In the genomic region with DNA sequence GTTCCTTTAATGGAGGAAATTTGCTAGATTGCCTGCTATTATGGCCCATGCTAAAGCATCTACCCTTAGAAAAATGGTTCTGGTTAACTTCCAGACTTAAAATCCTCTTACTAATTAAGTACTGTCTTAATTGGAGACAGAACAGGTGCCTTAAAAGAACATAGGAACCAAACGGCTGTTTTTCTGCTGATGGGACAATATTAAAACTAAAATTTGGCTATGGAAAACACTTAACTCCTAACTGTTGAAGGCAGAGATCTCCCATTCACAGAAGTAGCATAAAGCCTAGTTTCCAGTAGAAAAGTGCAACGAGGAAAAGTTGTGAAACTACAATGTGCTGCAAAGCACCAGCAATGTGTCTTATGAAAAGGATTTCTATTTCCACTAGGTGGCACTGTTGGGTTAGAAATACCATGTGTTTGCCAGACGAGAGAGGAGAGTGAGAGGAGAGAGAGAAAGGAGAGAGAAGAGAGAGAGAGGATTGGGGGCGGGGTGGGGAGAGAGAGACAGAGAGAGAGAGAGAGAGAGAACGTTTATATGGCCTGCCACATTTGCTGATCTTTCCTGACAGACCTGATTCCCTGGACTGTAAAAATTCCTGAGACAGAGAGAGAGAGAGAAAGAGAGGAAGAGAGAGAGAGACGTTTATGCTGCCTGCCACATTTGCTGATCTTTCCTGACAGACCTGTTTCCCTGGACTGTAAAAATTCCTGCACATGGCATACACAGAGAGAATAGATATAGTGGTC, we compare ENCODE assay signal across 9 cellular contexts. TPM values are rescaled to one million over a fixed set of nuclear protein-coding genes. Genes with fewer than 3 reads are reported as not detected.
DNase-seq lines count a peak whose midpoint lies in the region; ATAC-seq and TF ChIP-seq lines count a peak whose summit lies in the region.
"Had no signal": no experiment of that assay in that cellular context is flagged by ENCODE, and none has a peak within 500 bp of the region (broad histone marks: within the 10 kb centered on the region; RNA-seq: fewer than 3 reads in every experiment).

No MANE protein-coding gene starts in this region.

- no peaks in the 10 kb centered on the region for H3K36me3 ChIP-seq in Panc1 (ENCODE audit: control insufficient read depth, insufficient read depth, low read length)

- H3K27me3 ChIP-seq in Panc1 (ENCODE audit: control insufficient read depth, insufficient read depth, low read length), result peaks cover 24% of the 10 kb centered on the region

- H3K27ac Mint-ChIP-seq in endothelial cell (ENCODE audit: unreplicated experiment), result no peak overlapping the region
- H3K27ac Mint-ChIP-seq: CD8-positive, alpha-beta memory T cell had no signal

- no peak overlapping the region for H3K4me3 Mint-ChIP-seq in endothelial cell (ENCODE audit: unreplicated experiment)
- H3K4me3 Mint-ChIP-seq: CD8-positive, alpha-beta memory T cell had no signal

- no TSS peak for BruUV-seq in Panc1 (replicated peaks; lab: Mats Ljungman, UMichigan)

- peaks cover 3% of the 10 kb centered on the region; the same call in 1 of the 2 replicates for H3K4me1 ChIP-seq in Panc1 (ENCODE audit: control insufficient read depth, insufficient read depth, low read length)

- DNase-seq in NCI-H2081 (lab: John Stamatoyannopoulos, UW) (peak; percentile 46 to 65), NCI-H2081 treated with DMSO at 0.1 percent for 48 hours (lab: John Stamatoyannopoulos, UW) (no peak), HT1080 (ENCODE audit: low read depth) (peak; percentile 46), Panc1 (ENCODE audit: low read depth, low spot score) (peak; percentile 25), endothelial cell (ENCODE audit: low spot score) (no peak), middle frontal gyrus (ENCODE audit: extremely low spot score, low spot score) (peak; percentile 25), occipital lobe (lab: John Stamatoyannopoulos, UW) (no peak)

- POLR2A ChIA-PET in Panc1 (lab: Charles Lee), result no interaction called here

- intact Hi-C loops in Panc1 (cut with micrococcal nuclease; ENCODE audit: unreplicated experiment), result no loop called here

- no peak overlapping the region for H3K27ac ChIP-seq in Panc1 (ENCODE audit: low read length)

- H3K9me3 ChIP-seq in Panc1 (ENCODE audit: control insufficient read depth, insufficient read depth, low read depth, low read length), result no peaks in the 10 kb centered on the region

- ATAC-seq in GM21390 (IDR thresholded peaks at IDR 0.05; ENCODE audit: unreplicated experiment), result peak; percentile 94
- ATAC-seq in Panc1, result peak; percentile 94

- no peaks in the 10 kb centered on the region for H3K27me3 Mint-ChIP-seq in endothelial cell (ENCODE audit: unreplicated experiment)

- H3K9me3 Mint-ChIP-seq in endothelial cell (ENCODE audit: unreplicated experiment), result no peaks in the 10 kb centered on the region

- in situ Hi-C loops in Panc1 (cut with HindIII; ENCODE audit: low pct_unique_long_range_greater_than_20kb, low sequenced_read_pairs), result no loop called here

- H3K36me3 Mint-ChIP-seq in endothelial cell (ENCODE audit: low read depth, unreplicated experiment), result no peaks in the 10 kb centered on the region
- H3K36me3 Mint-ChIP-seq: CD8-positive, alpha-beta memory T cell had no signal

- no peaks in the 10 kb centered on the region for H3K4me1 Mint-ChIP-seq in endothelial cell (ENCODE audit: unreplicated experiment)

- CTCF ChIA-PET in Panc1 (lab: Charles Lee), result interaction anchor here (0.5 to 1.4 kb wide), 2 partner anchors 9 to 14 kb away, joined by 4 to 7 read pairs; no protein-coding TSS in a partner anchor

- TF ChIP-seq CTCF in Panc1 (IDR thresholded peaks at IDR 0.05) (peak; percentile 79), endothelial cell (IDR thresholded peaks at IDR 0.05; ENCODE audit: unreplicated experiment) (peak; percentile 54)

- peak overlapping the region in 1 of 2 experiments; percentile 7; a peak in 1 of 4 replicates for H3K4me3 ChIP-seq in Panc1 (ENCODE audit: low read depth in 2 of 2, low read length in 2 of 2)

RNA-seq across cellular contexts. Expression of gene FAM181B, which starts 51.5 kb away (rescaled TPM):
- total RNA-seq in HT1080 (2014; rRNA removed; shearing (Covaris generic)), result not detected in 2 replicates
- polyA plus RNA-seq in HT1080 (2015; cell fraction: cytosol; rRNA removed), result not detected in 2 replicates
- polyA plus RNA-seq in HT1080 (2015; cell fraction: nucleus; rRNA removed), result not detected in 2 replicates
- total RNA-seq in Panc1 (2021; ENCODE audit: unreplicated experiment) (0.69 TPM), endothelial cell (ENCODE audit: unreplicated experiment) (1.0 TPM), occipital lobe (9.7 TPM)
- 0.33 TPM for polyA plus RNA-seq in Panc1 (2012; ENCODE audit: insufficient read length)
- total RNA-seq: CD8-positive, alpha-beta memory T cell had no signal
- polyA plus RNA-seq: CD8-positive, alpha-beta memory T cell had no signal

Comparison
In these comparisons a context has a peak if more than half of its experiments do, and no peak if none do; other contexts are left out.
1. DNase-seq: peak in NCI-H2081 (2 of 2), HT1080 (single experiment), Panc1 (single experiment) and middle frontal gyrus (single experiment); none in NCI-H2081 treated with DMSO at 0.1 percent for 48 hours (single experiment), endothelial cell (single experiment) and occipital lobe (single experiment).